ENCODE assay signal across 1 cellular context in genomic region chr19:38602856-38603255, GRCh38. TPM values are rescaled to one million over a fixed set of nuclear protein-coding genes. Genes with fewer than 3 reads are reported as not detected.
"Had no signal": no experiment of that assay in that cellular context is flagged by ENCODE, and none has a peak within 500 bp of the region (broad histone marks: within the 10 kb centered on the region; RNA-seq: fewer than 3 reads in every experiment).

No MANE protein-coding gene starts in this region.

RNA-seq across cellular contexts. Expression of gene MAP4K1, which starts 14.9 kb away (rescaled TPM):
- total RNA-seq: IMR-90 had no signal
